8 cellular contexts compared by ENCODE assay signal in the genomic region with DNA sequence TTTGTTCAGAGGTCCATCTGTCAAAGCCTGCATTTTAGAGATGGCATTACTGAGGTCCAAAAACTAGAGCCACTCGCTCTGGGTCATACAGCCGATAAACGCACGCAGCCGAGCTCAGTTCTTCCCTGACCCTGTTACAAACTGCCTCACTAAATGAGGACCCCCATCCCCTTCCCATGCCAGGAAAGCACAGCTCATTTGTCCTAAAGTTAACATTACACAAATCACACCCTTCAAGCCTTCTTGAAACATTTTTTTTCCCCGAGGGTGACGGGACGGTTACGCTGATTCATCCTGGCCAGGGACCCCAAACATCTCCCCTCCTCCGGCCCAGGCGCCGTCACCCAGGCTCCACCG. TPM values are rescaled to one million over a fixed set of nuclear protein-coding genes. Genes with fewer than 3 reads are reported as not detected.
DNase-seq lines count a peak whose midpoint lies in the region; ATAC-seq and TF ChIP-seq lines count a peak whose summit lies in the region.

No MANE protein-coding gene starts in this region.

- peaks cover 4% of the 10 kb centered on the region for H3K9me3 Mint-ChIP-seq in stimulated activated naive CD8-positive, alpha-beta T cell treated with anti-CD3 and anti-CD28 coated beads, Interleukin-15, Interleukin-2, amounts not matched to agents 100 ng/mL and 50 ng/mL, for 24 hours
- H3K9me3 Mint-ChIP-seq in natural killer cell, result no peaks in the 10 kb centered on the region

- no peaks in the 10 kb centered on the region for H3K9me3 ChIP-seq in ectodermal cell (ENCODE audit: control insufficient read depth, low read length)

- no peak overlapping the region for H3K27ac Mint-ChIP-seq in stimulated activated naive CD8-positive, alpha-beta T cell treated with anti-CD3 and anti-CD28 coated beads, Interleukin-15, Interleukin-2, amounts not matched to agents 100 ng/mL and 50 ng/mL, for 24 hours
- peak overlapping the region in 1 of 2 donors; percentile 29 for H3K27ac Mint-ChIP-seq in natural killer cell

- H3K4me1 Mint-ChIP-seq in stimulated activated naive CD8-positive, alpha-beta T cell treated with anti-CD3 and anti-CD28 coated beads, Interleukin-15, Interleukin-2, amounts not matched to agents 100 ng/mL and 50 ng/mL, for 24 hours (ENCODE audit: low read depth), result peaks cover 20% of the 10 kb centered on the region
- peaks cover 21 to 25% of the 10 kb centered on the region in 2 donors for H3K4me1 Mint-ChIP-seq in natural killer cell

- no peak for ATAC-seq in stimulated activated naive CD8-positive, alpha-beta T cell treated with anti-CD3 and anti-CD28 coated beads, Interleukin-15, Interleukin-2, amounts not matched to agents 100 U/mL and 50 U/mL, for 24 hours
- no peak for ATAC-seq in natural killer cell

- H3K4me1 ChIP-seq in ectodermal cell (ENCODE audit: control insufficient read depth, insufficient read depth, low read length), result peaks cover 8% of the 10 kb centered on the region

- H3K36me3 Mint-ChIP-seq in stimulated activated naive CD8-positive, alpha-beta T cell treated with anti-CD3 and anti-CD28 coated beads, Interleukin-15, Interleukin-2, amounts not matched to agents 100 ng/mL and 50 ng/mL, for 24 hours (ENCODE audit: low read depth), result peaks cover 9% of the 10 kb centered on the region
- H3K36me3 Mint-ChIP-seq in natural killer cell, result no peaks in the 10 kb centered on the region

- intact Hi-C loops in natural killer cell (cut with micrococcal nuclease), result no loop called here

- H3K27me3 Mint-ChIP-seq in stimulated activated naive CD8-positive, alpha-beta T cell treated with anti-CD3 and anti-CD28 coated beads, Interleukin-15, Interleukin-2, amounts not matched to agents 100 ng/mL and 50 ng/mL, for 24 hours, result peaks cover 17% of the 10 kb centered on the region
- peaks cover 19 to 23% of the 10 kb centered on the region in 2 donors for H3K27me3 Mint-ChIP-seq in natural killer cell (ENCODE audit: low read depth in 2 of 2)

- 13 to 16% methylated on average over 13 of the region's 13 CpGs for whole genome bisulfite sequencing in ectodermal cell, 2 experiments

- no peaks in the 10 kb centered on the region for H3K36me3 ChIP-seq in ectodermal cell (ENCODE audit: control insufficient read depth, insufficient read depth, low read length)

- H3K27ac ChIP-seq in ectodermal cell (ENCODE audit: insufficient read depth, low read depth, low read length, poor library complexity, severe bottlenecking), result no peak overlapping the region

- TF ChIP-seq CTCF in natural killer cell (IDR thresholded peaks at IDR 0.05), result no peak

- no peak for DNase-seq in stimulated activated naive CD8-positive, alpha-beta T cell treated with anti-CD3 and anti-CD28 coated beads, Interleukin-15, Interleukin-2, amounts not matched to agents 100 U/mL and 50 U/mL, for 24 hours
- DNase-seq in natural killer cell, result no peak
- DNase-seq in NCI-H2171 (lab: John Stamatoyannopoulos, UW), result no peak
- DNase-seq in occipital lobe (lab: John Stamatoyannopoulos, UW), result no peak
- no peak for DNase-seq in activated CD4-positive, CD25-positive, alpha-beta regulatory T cell treated with anti-CD3 and anti-CD28 coated beads, Interleukin-2, amount 50 U/mL, for 72 hours
- DNase-seq in NOMO-1 treated with DMSO at 0.1 percent for 48 hours (lab: John Stamatoyannopoulos, UW; ENCODE audit: unreplicated experiment), result no peak

- peak overlapping the region; percentile 68 for H3K4me3 ChIP-seq in ectodermal cell (ENCODE audit: insufficient read depth, low read depth, low read length)

- H3K4me3 Mint-ChIP-seq in stimulated activated naive CD8-positive, alpha-beta T cell treated with anti-CD3 and anti-CD28 coated beads, Interleukin-15, Interleukin-2, amounts not matched to agents 100 ng/mL and 50 ng/mL, for 24 hours, result peak overlapping the region; percentile 66
- peak overlapping the region; percentile 78 for H3K4me3 Mint-ChIP-seq in natural killer cell

- peaks cover 41% of the 10 kb centered on the region for H3K27me3 ChIP-seq in ectodermal cell (ENCODE audit: control insufficient read depth, insufficient read depth, low read length, poor library complexity, severe bottlenecking)

RNA-seq across cellular contexts. Expression of a gene that starts 0.8 kb away (rescaled TPM):
- 7.6 TPM for polyA plus RNA-seq in ectodermal cell (2013, experiment 1 of 4)
- polyA plus RNA-seq in ectodermal cell (2013, experiment 2 of 4), result 6.0 TPM
- polyA plus RNA-seq in ectodermal cell (2013, experiment 3 of 4), result 7.4 TPM
- polyA plus RNA-seq in ectodermal cell (2013, experiment 4 of 4), result 6.8 TPM
- total RNA-seq in natural killer cell, result under 1 TPM; 0.31 to 0.88 (median 0.83) TPM
- total RNA-seq in occipital lobe, result 0.31 TPM
